1 cellular context compared by ENCODE assay signal in the genomic region with DNA sequence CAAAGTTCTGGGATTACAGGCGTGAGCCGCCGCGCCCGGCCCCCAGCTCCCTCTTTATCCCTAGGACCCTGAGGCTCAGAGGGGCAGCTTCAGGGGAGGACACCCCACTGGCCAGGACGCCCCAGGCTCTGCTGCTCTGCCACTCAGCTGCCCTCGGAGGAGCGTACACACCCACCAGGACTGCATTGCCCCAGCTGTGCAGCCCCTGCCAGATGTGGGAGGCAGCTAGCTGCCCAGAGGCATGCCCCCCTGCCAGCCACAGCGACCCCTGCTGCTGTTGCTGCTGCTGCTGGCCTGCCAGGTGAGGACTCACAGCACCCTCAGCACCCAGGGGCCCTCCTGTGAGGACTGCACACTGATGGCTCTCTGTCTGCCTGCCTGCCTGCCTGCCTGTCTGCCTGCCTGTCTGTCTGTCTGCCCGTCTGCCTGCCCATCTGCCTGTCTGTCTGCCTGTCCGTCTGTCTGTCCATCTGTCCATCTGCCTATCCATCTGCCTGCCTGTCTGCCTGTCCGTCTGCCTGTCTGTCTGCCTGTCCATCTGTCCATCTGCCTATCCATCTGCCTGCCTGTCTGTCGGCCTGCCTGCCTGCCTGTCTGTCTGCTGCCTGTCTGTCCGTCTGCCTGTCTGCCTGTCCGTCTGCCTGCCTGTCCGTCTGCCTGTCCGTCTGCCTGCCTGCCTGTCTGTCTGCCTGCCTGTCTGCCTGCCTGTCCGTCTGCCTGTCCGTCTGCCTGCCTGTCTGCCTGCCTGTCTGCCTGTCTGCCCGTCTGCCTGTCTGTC.
TF ChIP-seq lines count a peak whose summit lies in the region.

No MANE protein-coding gene starts in this region.

TF ChIP-seq in GM12878, 131 proteins besides CTCF, POLR2A, EP300 and RAD21:
- TF ChIP-seq TBL1XR1 (IDR thresholded peaks at IDR 0.05; ENCODE audit: low read depth, low read length) (no peak), PAX8 (IDR thresholded peaks at IDR 0.05) (no peak), ZSCAN29 (IDR thresholded peaks at IDR 0.05) (no peak), MEF2A (IDR thresholded peaks at IDR 0.05; ENCODE audit: insufficient read depth, low read depth, low read length) (no peak)
- TF ChIP-seq, protein P1, sequence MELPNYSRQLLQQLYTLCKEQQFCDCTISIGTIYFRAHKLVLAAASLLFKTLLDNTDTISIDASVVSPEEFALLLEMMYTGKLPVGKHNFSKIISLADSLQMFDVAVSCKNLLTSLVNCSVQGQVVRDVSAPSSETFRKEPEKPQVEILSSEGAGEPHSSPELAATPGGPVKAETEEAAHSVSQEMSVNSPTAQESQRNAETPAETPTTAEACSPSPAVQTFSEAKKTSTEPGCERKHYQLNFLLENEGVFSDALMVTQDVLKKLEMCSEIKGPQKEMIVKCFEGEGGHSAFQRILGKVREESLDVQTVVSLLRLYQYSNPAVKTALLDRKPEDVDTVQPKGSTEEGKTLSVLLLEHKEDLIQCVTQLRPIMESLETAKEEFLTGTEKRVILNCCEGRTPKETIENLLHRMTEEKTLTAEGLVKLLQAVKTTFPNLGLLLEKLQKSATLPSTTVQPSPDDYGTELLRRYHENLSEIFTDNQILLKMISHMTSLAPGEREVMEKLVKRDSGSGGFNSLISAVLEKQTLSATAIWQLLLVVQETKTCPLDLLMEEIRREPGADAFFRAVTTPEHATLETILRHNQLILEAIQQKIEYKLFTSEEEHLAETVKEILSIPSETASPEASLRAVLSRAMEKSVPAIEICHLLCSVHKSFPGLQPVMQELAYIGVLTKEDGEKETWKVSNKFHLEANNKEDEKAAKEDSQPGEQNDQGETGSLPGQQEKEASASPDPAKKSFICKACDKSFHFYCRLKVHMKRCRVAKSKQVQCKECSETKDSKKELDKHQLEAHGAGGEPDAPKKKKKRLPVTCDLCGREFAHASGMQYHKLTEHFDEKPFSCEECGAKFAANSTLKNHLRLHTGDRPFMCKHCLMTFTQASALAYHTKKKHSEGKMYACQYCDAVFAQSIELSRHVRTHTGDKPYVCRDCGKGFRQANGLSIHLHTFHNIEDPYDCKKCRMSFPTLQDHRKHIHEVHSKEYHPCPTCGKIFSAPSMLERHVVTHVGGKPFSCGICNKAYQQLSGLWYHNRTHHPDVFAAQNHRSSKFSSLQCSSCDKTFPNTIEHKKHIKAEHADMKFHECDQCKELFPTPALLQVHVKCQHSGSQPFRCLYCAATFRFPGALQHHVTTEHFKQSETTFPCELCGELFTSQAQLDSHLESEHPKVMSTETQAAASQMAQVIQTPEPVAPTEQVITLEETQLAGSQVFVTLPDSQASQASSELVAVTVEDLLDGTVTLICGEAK (IDR thresholded peaks at IDR 0.05; ENCODE audit: borderline replicate concordance): no peak
